In the genomic region with DNA sequence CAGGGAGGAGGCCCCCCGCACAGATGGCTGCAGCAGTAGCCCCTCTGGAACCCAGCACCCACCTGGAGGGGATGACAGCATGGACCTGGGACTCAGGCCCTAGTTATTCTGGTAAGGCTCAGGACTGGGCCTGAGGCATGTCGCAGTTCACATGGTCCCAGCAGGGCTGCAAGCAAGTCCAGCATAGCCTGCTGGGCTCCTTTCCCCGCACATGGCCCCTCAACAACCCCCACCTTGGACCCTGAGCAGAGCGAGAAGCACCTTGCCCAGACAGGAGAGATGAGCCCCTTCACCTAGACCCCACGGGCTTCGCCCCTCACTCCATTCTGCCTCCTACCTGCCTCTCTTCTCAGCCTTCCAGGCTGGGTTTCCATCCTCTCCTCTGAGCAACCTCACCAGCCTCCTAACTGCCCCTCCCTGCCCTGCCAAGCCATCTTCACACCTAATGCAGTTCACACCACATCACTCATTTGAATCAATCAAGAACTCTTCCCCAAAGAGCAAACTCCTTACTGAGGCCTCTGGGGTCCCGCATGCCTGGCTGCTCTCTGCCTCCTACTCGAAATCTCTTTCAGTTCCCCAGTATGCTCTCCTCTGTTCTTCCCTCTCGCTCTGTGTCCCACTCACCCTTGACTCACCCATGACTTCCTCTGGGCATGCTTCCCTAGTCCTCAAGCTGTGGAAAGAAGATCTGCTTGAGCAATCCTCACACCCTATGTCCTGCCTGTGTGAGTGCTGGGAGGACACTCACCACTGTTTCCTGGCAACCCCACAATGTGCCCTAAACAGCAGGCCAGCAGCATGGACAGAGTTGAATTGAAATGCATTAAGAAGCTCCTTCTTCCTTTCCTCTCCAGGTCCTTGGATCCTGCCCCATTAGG, we compare ENCODE assay signal across 8 cellular contexts. TPM values are rescaled to one million over a fixed set of nuclear protein-coding genes. Genes with fewer than 3 reads are reported as not detected.
DNase-seq lines count a peak whose midpoint lies in the region; FAIRE-seq lines count a peak whose summit lies in the region.

No MANE protein-coding gene starts in this region.

- peaks cover 37% of the 10 kb centered on the region for H3K4me1 Mint-ChIP-seq in activated CD4-positive, alpha-beta T cell treated with anti-CD3 and anti-CD28 coated beads, Interleukin-2, amount 10 ng/mL, durations not matched to agents 24 days and 14 days
- peaks cover 42% of the 10 kb centered on the region for H3K4me1 Mint-ChIP-seq in activated CD4-positive, alpha-beta T cell treated with anti-CD3 and anti-CD28 coated beads, Interleukin-2, amount 10 ng/mL, durations not matched to agents 7 days and 5 days

- no peaks in the 10 kb centered on the region for H3K9me3 Mint-ChIP-seq in activated CD4-positive, alpha-beta T cell treated with anti-CD3 and anti-CD28 coated beads, Interleukin-2, amount 10 ng/mL, durations not matched to agents 24 days and 14 days
- H3K9me3 Mint-ChIP-seq in activated CD4-positive, alpha-beta T cell treated with anti-CD3 and anti-CD28 coated beads, Interleukin-2, amount 10 ng/mL, durations not matched to agents 7 days and 5 days, result no peaks in the 10 kb centered on the region

- H3K36me3 Mint-ChIP-seq in activated CD4-positive, alpha-beta T cell treated with anti-CD3 and anti-CD28 coated beads, Interleukin-2, amount 10 ng/mL, durations not matched to agents 24 days and 14 days (ENCODE audit: low read depth), result no peaks in the 10 kb centered on the region
- no peaks in the 10 kb centered on the region for H3K36me3 Mint-ChIP-seq in activated CD4-positive, alpha-beta T cell treated with anti-CD3 and anti-CD28 coated beads, Interleukin-2, amount 10 ng/mL, durations not matched to agents 7 days and 5 days (ENCODE audit: low read depth)

- CTCF ChIA-PET in activated CD4-positive, alpha-beta T cell treated with anti-CD3 and anti-CD28 coated beads, Interleukin-2, amount 10 ng/mL, durations not matched to agents 7 days and 5 days (lab: Charles Lee), result interaction anchor here (0.6 to 1.3 kb wide), 4 partner anchors 43 to 494 kb away, joined by 3 to 5 read pairs (median 4); no protein-coding TSS in a partner anchor

- peak overlapping the region; percentile 56 for H3K27ac Mint-ChIP-seq in activated CD4-positive, alpha-beta T cell treated with anti-CD3 and anti-CD28 coated beads, Interleukin-2, amount 10 ng/mL, durations not matched to agents 24 days and 14 days
- no peak overlapping the region for H3K27ac Mint-ChIP-seq in activated CD4-positive, alpha-beta T cell treated with anti-CD3 and anti-CD28 coated beads, Interleukin-2, amount 10 ng/mL, durations not matched to agents 7 days and 5 days

- intact Hi-C loops in activated CD4-positive, alpha-beta T cell treated with anti-CD3 and anti-CD28 coated beads, Interleukin-2, amount 10 ng/mL, durations not matched to agents 24 days and 14 days (cut with micrococcal nuclease), result loop anchor here (10.0 kb wide), 1 partner anchor 222 kb away; a partner anchor contains a TSS

- peak; percentile 96 for FAIRE-seq in RCC 7860 (lab: Jason Lieb, UNC)

- no peaks in the 10 kb centered on the region for H3K27me3 Mint-ChIP-seq in activated CD4-positive, alpha-beta T cell treated with anti-CD3 and anti-CD28 coated beads, Interleukin-2, amount 10 ng/mL, durations not matched to agents 24 days and 14 days
- no peaks in the 10 kb centered on the region for H3K27me3 Mint-ChIP-seq in activated CD4-positive, alpha-beta T cell treated with anti-CD3 and anti-CD28 coated beads, Interleukin-2, amount 10 ng/mL, durations not matched to agents 7 days and 5 days

- POLR2A ChIA-PET in activated CD4-positive, alpha-beta T cell treated with anti-CD3 and anti-CD28 coated beads, Interleukin-2, amount 10 ng/mL, durations not matched to agents 7 days and 5 days (lab: Charles Lee), result no interaction called here

- H3K4me3 Mint-ChIP-seq in activated CD4-positive, alpha-beta T cell treated with anti-CD3 and anti-CD28 coated beads, Interleukin-2, amount 10 ng/mL, durations not matched to agents 24 days and 14 days, result no peak overlapping the region
- H3K4me3 Mint-ChIP-seq in activated CD4-positive, alpha-beta T cell treated with anti-CD3 and anti-CD28 coated beads, Interleukin-2, amount 10 ng/mL, durations not matched to agents 7 days and 5 days, result no peak overlapping the region

- DNase-seq in activated CD4-positive, alpha-beta T cell treated with anti-CD3 and anti-CD28 coated beads, Interleukin-2, amount 10 ng/mL, durations not matched to agents 24 days and 14 days, result no peak
- DNase-seq in activated CD4-positive, alpha-beta T cell treated with anti-CD3 and anti-CD28 coated beads, Interleukin-2, amount 10 ng/mL, durations not matched to agents 7 days and 5 days, result no peak
- DNase-seq in RCC 7860 (ENCODE audit: low spot score) (peak; percentile 99), epidermal melanocyte (ENCODE audit: insufficient read length, low spot score) (peak; percentile 68), myocyte (ENCODE audit: low read depth) (peak; percentile 90), mesenteric fat pad (ENCODE audit: low spot score) (no peak), NCI-H1436 (lab: John Stamatoyannopoulos, UW) (no peak)
- DNase-seq in stimulated activated CD4-positive, alpha-beta T cell treated with anti-CD3 and anti-CD28 coated beads, Interleukin-4, amount 100 ng/mL, for 4 hours, result no peak

RNA-seq across cellular contexts. Expression of a gene that starts 9.4 kb away (rescaled TPM):
- 24.5 and 27.7 TPM in 2 replicates for total RNA-seq in activated CD4-positive, alpha-beta T cell treated with anti-CD3 and anti-CD28 coated beads, Interleukin-2, amount 10 ng/mL, durations not matched to agents 24 days and 14 days
- 10 to 100 TPM; 24.3 to 31.1 TPM for total RNA-seq in activated CD4-positive, alpha-beta T cell treated with anti-CD3 and anti-CD28 coated beads, Interleukin-2, amount 10 ng/mL, durations not matched to agents 7 days and 5 days
- 27.3 and 30.6 TPM in 2 replicates for total RNA-seq in myocyte
- polyA plus RNA-seq in myocyte (2012), result 18.6 TPM
- total RNA-seq in mesenteric fat pad, result 64.9 TPM

RNA-seq across cellular contexts. Expression of a gene that starts 32.3 kb away (rescaled TPM):
- total RNA-seq in activated CD4-positive, alpha-beta T cell treated with anti-CD3 and anti-CD28 coated beads, Interleukin-2, amount 10 ng/mL, durations not matched to agents 24 days and 14 days, result 80.3 TPM in 2 replicates
- 10 to 100 TPM; 55.8 to 57.5 TPM for total RNA-seq in activated CD4-positive, alpha-beta T cell treated with anti-CD3 and anti-CD28 coated beads, Interleukin-2, amount 10 ng/mL, durations not matched to agents 7 days and 5 days
- total RNA-seq in myocyte, result 37.5 and 48.2 TPM in 2 replicates
- polyA plus RNA-seq in myocyte (2012), result 34.9 TPM
- total RNA-seq in mesenteric fat pad, result 35.3 TPM

RNA-seq across cellular contexts. Expression of a gene that starts 51.5 kb away (rescaled TPM):
- total RNA-seq in activated CD4-positive, alpha-beta T cell treated with anti-CD3 and anti-CD28 coated beads, Interleukin-2, amount 10 ng/mL, durations not matched to agents 24 days and 14 days, result 87.7 and 92.7 TPM in 2 replicates
- 10 to 100 TPM; 62.7 to 63.8 TPM for total RNA-seq in activated CD4-positive, alpha-beta T cell treated with anti-CD3 and anti-CD28 coated beads, Interleukin-2, amount 10 ng/mL, durations not matched to agents 7 days and 5 days
- total RNA-seq in myocyte (94.5 and 150 TPM in 2 replicates), mesenteric fat pad (31.6 TPM)
- polyA plus RNA-seq in myocyte (2012), result 77.8 TPM

Comparison
In these comparisons a context has a peak if more than half of its experiments do, and no peak if none do; other contexts are left out.
1. DNase-seq: peak in RCC 7860 (single experiment), epidermal melanocyte (single experiment) and myocyte (single experiment); none in activated CD4-positive, alpha-beta T cell treated with anti-CD3 and anti-CD28 coated beads, Interleukin-2, amount 10 ng/mL, durations not matched to agents 24 days and 14 days (single experiment), activated CD4-positive, alpha-beta T cell treated with anti-CD3 and anti-CD28 coated beads, Interleukin-2, amount 10 ng/mL, durations not matched to agents 7 days and 5 days (single experiment), mesenteric fat pad (single experiment), stimulated activated CD4-positive, alpha-beta T cell treated with anti-CD3 and anti-CD28 coated beads, Interleukin-4, amount 100 ng/mL, for 4 hours (0 of 2) and NCI-H1436 (single experiment).